ENCODE assay signal across 8 cellular contexts in genomic region chr3:171566803-171567422, GRCh38.
A peak's percentile ranks its signal among the peaks of the same experiment; 100 is the strongest.
DNase-seq lines count a peak whose midpoint lies in the region; ATAC-seq and TF ChIP-seq lines count a peak whose summit lies in the region.

No MANE protein-coding gene starts in this region.

- H3K9ac ChIP-seq in KMS-11 (no peak overlapping the region), PC-3 (ENCODE audit: low read length) (no peak overlapping the region)

- H3K27me3 Mint-ChIP-seq in activated CD4-positive, alpha-beta T cell treated with anti-CD3 and anti-CD28 coated beads, Interleukin-2, amount 10 ng/mL, durations not matched to agents 24 days and 14 days, result peaks cover 21% of the 10 kb centered on the region

- H3K27me3 ChIP-seq in KMS-11 (ENCODE audit: insufficient read depth, low read depth) (no peaks in the 10 kb centered on the region), PC-3 (ENCODE audit: low read length) (no peaks in the 10 kb centered on the region)

- DNase-seq in activated CD4-positive, alpha-beta T cell treated with anti-CD3 and anti-CD28 coated beads, Interleukin-2, amount 10 ng/mL, durations not matched to agents 24 days and 14 days, result peak; percentile 75
- DNase-seq in activated CD4-positive, alpha-beta T cell treated with anti-CD3 and anti-CD28 coated beads, Interleukin-2, amount 50 U/mL, for 4 hours, result no peak
- peak; percentile 76 for DNase-seq in PC-3
- peak; percentile 47 to 56 for DNase-seq in dermis microvascular lymphatic vessel endothelial cell (ENCODE audit: low read depth in 2 of 2)
- peak; percentile 40 for DNase-seq in middle frontal gyrus (ENCODE audit: extremely low spot score, low spot score)
- no peak for DNase-seq in stimulated activated CD4-positive, alpha-beta T cell treated with anti-CD3 and anti-CD28 coated beads, Interleukin-1b, Interleukin-23, amount 100 ng/mL, for 48 hours

- H3K9me3 Mint-ChIP-seq in activated CD4-positive, alpha-beta T cell treated with anti-CD3 and anti-CD28 coated beads, Interleukin-2, amount 10 ng/mL, durations not matched to agents 24 days and 14 days, result peaks cover 3% of the 10 kb centered on the region

- H3K9me2 ChIP-seq in PC-3 (replicated peaks; ENCODE audit: low read length), result no peaks in the 10 kb centered on the region

- intact Hi-C loops in activated CD4-positive, alpha-beta T cell treated with anti-CD3 and anti-CD28 coated beads, Interleukin-2, amount 10 ng/mL, durations not matched to agents 24 days and 14 days (cut with micrococcal nuclease), result loop anchor here (1.0 to 2.0 kb wide), 4 partner anchors 380 to 606 kb away; no protein-coding TSS in a partner anchor
- intact Hi-C loops in PC-3 (cut with micrococcal nuclease), result loop anchor here (1.0 to 5.0 kb wide), 6 partner anchors 211 to 606 kb away; no protein-coding TSS in a partner anchor

- H3K4me2 ChIP-seq in KMS-11, result no peak overlapping the region
- H3K4me2 ChIP-seq in PC-3 (ENCODE audit: low read length), result no peak overlapping the region

- H3K36me3 ChIP-seq in KMS-11 (ENCODE audit: insufficient read depth) (no peaks in the 10 kb centered on the region), PC-3 (ENCODE audit: low read depth, low read length) (no peaks in the 10 kb centered on the region)

- peak; percentile 85 for TF ChIP-seq CTCF in KMS-11 (conservative IDR thresholded peaks at IDR 0.05; ENCODE audit: low read depth, low read length)
- peak; percentile 91 for TF ChIP-seq CTCF in PC-3 (conservative IDR thresholded peaks at IDR 0.05; ENCODE audit: low read depth, low read length)

- POLR2A ChIA-PET in PC-3 (lab: Charles Lee; ENCODE audit: unreplicated experiment), result no interaction called here

- no peaks in the 10 kb centered on the region for H3K79me2 ChIP-seq in KMS-11 (ENCODE audit: insufficient read depth, low read depth)
- no peaks in the 10 kb centered on the region for H3K79me2 ChIP-seq in PC-3 (ENCODE audit: low read length)

- H3K4me1 Mint-ChIP-seq in activated CD4-positive, alpha-beta T cell treated with anti-CD3 and anti-CD28 coated beads, Interleukin-2, amount 10 ng/mL, durations not matched to agents 24 days and 14 days, result peaks cover 18% of the 10 kb centered on the region

- CTCF ChIA-PET in PC-3 (lab: Charles Lee), result interaction anchor here (0.6 to 1.5 kb wide), 6 partner anchors 218 to 517 kb away, joined by 3 to 4 read pairs (median 3); no protein-coding TSS in a partner anchor

- no peak overlapping the region for H3K4me3 ChIP-seq in KMS-11 (IDR thresholded peaks at IDR 0.05; ENCODE audit: insufficient read depth, low read depth, low read length)
- no peak overlapping the region for H3K4me3 ChIP-seq in PC-3 (ENCODE audit: low read length)

- no peak overlapping the region for H3K27ac Mint-ChIP-seq in activated CD4-positive, alpha-beta T cell treated with anti-CD3 and anti-CD28 coated beads, Interleukin-2, amount 10 ng/mL, durations not matched to agents 24 days and 14 days

- no peak overlapping the region for H3K4me3 Mint-ChIP-seq in activated CD4-positive, alpha-beta T cell treated with anti-CD3 and anti-CD28 coated beads, Interleukin-2, amount 10 ng/mL, durations not matched to agents 24 days and 14 days

- H2AFZ ChIP-seq in KMS-11 (ENCODE audit: low read depth) (peak overlapping the region; percentile 19; the same call in 1 of the 2 replicates), PC-3 (ENCODE audit: low read length) (no peak overlapping the region)

- no TSS peak for BruUV-seq in PC-3 (replicated peaks; lab: Mats Ljungman, UMichigan)

- H3K36me3 Mint-ChIP-seq in activated CD4-positive, alpha-beta T cell treated with anti-CD3 and anti-CD28 coated beads, Interleukin-2, amount 10 ng/mL, durations not matched to agents 24 days and 14 days (ENCODE audit: low read depth), result no peaks in the 10 kb centered on the region

- ATAC-seq in PC-3, result peak; percentile 56; the same call in 1 of the 2 replicates
- ATAC-seq in GM18517 (IDR thresholded peaks at IDR 0.05; ENCODE audit: unreplicated experiment), result no peak

- no peaks in the 10 kb centered on the region for H3K9me3 ChIP-seq in PC-3 (ENCODE audit: low read length)

- no peaks in the 10 kb centered on the region for H3F3A ChIP-seq in PC-3 (ENCODE audit: low read length, unreplicated experiment)

- H4K20me1 ChIP-seq in KMS-11 (ENCODE audit: insufficient read depth) (no peaks in the 10 kb centered on the region), PC-3 (ENCODE audit: low read length) (no peaks in the 10 kb centered on the region)

- no peaks in the 10 kb centered on the region for H3K4me1 ChIP-seq in KMS-11 (ENCODE audit: low read depth, poor library complexity, severe bottlenecking)
- H3K4me1 ChIP-seq in PC-3 (ENCODE audit: insufficient read depth, low read length), result peaks cover 23% of the 10 kb centered on the region

- H3K27ac ChIP-seq in KMS-11, result no peak overlapping the region
- no peak overlapping the region for H3K27ac ChIP-seq in PC-3 (ENCODE audit: low read length)

Comparison
In these comparisons a context has a peak if more than half of its experiments do, and no peak if none do; other contexts are left out.
1. DNase-seq: peak in activated CD4-positive, alpha-beta T cell treated with anti-CD3 and anti-CD28 coated beads, Interleukin-2, amount 10 ng/mL, durations not matched to agents 24 days and 14 days (single experiment), PC-3 (single experiment), dermis microvascular lymphatic vessel endothelial cell (2 of 2) and middle frontal gyrus (single experiment); none in activated CD4-positive, alpha-beta T cell treated with anti-CD3 and anti-CD28 coated beads, Interleukin-2, amount 50 U/mL, for 4 hours (0 of 2) and stimulated activated CD4-positive, alpha-beta T cell treated with anti-CD3 and anti-CD28 coated beads, Interleukin-1b, Interleukin-23, amount 100 ng/mL, for 48 hours (single experiment).